Comparison of ENCODE assay signal across 23 cellular contexts in the genomic region with DNA sequence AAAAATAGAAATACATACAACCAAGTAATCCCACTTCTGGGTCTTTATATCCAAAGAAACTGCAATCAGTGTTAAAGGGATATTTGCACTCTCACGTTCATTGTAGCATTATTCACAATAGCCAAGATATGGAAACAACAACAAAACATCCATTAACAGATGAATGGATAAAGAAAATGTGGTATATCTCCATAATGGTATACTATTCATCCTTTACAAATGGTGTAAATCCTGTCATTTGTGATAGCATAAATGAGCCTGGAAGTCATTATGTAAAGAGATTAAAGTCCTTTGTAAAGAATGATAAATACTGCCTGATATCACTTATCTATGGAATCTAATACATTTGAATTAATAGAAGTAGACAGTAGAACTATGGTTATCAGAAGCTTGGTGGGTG.
DNase-seq lines count a peak whose midpoint lies in the region; ATAC-seq, FAIRE-seq and TF ChIP-seq lines count a peak whose summit lies in the region.
"Had no signal": no experiment of that assay in that cellular context is flagged by ENCODE, and none has a peak within 500 bp of the region (broad histone marks: within the 10 kb centered on the region; RNA-seq: fewer than 3 reads in every experiment).

No MANE protein-coding gene starts in this region.

- TF ChIP-seq POLR2A in GM12892 (IDR thresholded peaks at IDR 0.05; ENCODE audit: low read depth, low read length) (no peak), H1 (IDR thresholded peaks at IDR 0.05; ENCODE audit: control extremely low read depth in 1 of 2, low read depth in 2 of 2, low read length in 2 of 2) (no peak)

- H2BK12ac ChIP-seq in H1 (ENCODE audit: low read depth, low read length), result no peak overlapping the region

- FAIRE-seq in GM12892 (lab: Jason Lieb, UNC) (peak; percentile 21), H1 (lab: Jason Lieb, UNC) (no peak)
- FAIRE-seq: A204.1, D721Med, GM12878, H54 had no signal

- no peak overlapping the region for H2BK20ac ChIP-seq in H1 (ENCODE audit: low read length)

- no peaks in the 10 kb centered on the region for H3K23me2 ChIP-seq in H1 (ENCODE audit: low read depth, low read length)

- peaks cover 12% of the 10 kb centered on the region for H3K4me1 Mint-ChIP-seq in Caco-2 (ENCODE audit: low read depth, unreplicated experiment)

- H3K4me3 ChIP-seq in Caco-2 (ENCODE audit: low read depth, low read length), result no peak overlapping the region
- no peak overlapping the region for H3K4me3 ChIP-seq in HUES48 (ENCODE audit: low read depth, low read length)
- no peak overlapping the region for H3K4me3 ChIP-seq in H1 (ENCODE audit: extremely low read depth in 1 of 4, insufficient read depth in 2 of 4, low read depth in 3 of 4, low read length in 4 of 4)
- H3K4me3 ChIP-seq in lower lobe of right lung, result no peak overlapping the region
- H3K4me3 ChIP-seq: BLaER1, GM12878, GM23248 had no signal

- H4K5ac ChIP-seq in H1 (ENCODE audit: insufficient read length, low read depth, low read length), result peak overlapping the region; percentile 96

- H3K9me3 ChIP-seq in Caco-2, result no peaks in the 10 kb centered on the region
- H3K9me3 ChIP-seq in HUES48 (ENCODE audit: control insufficient read depth, insufficient read depth, low read length), result no peaks in the 10 kb centered on the region
- H3K9me3 ChIP-seq in H1 (ENCODE audit: insufficient read depth in 2 of 2, low read depth in 1 of 2, low read length in 1 of 2), result no peaks in the 10 kb centered on the region
- H3K9me3 ChIP-seq in lower lobe of right lung, result no peaks in the 10 kb centered on the region

- no peak overlapping the region for H2AFZ ChIP-seq in H1 (ENCODE audit: low read length)
- H2AFZ ChIP-seq: GM23248 had no signal

- CTCF ChIA-PET in Caco-2 (lab: Charles Lee) (no interaction called here), H1 (lab: Charles Lee; ENCODE audit: partially characterized antibody) (no interaction called here)

- peak overlapping the region; percentile 15 for H3K27ac Mint-ChIP-seq in Caco-2 (ENCODE audit: unreplicated experiment)
- H3K27ac Mint-ChIP-seq: B cell; CD4-positive, CD25-positive, alpha-beta regulatory T cell; CD8-positive, alpha-beta T cell had no signal

- H3K79me2 ChIP-seq in H1 (ENCODE audit: control insufficient read depth in 1 of 2, insufficient read depth in 2 of 2, low read length in 2 of 2), result peaks cover 0 to 20% of the 10 kb centered on the region in 2 experiments; a peak in 3 of 4 replicates

- H3K4me1 ChIP-seq in Caco-2 (no peaks in the 10 kb centered on the region), HUES48 (ENCODE audit: control insufficient read depth, insufficient read depth, low read length) (peaks cover 76% of the 10 kb centered on the region), H1 (replicated peaks in 1 of 4; ENCODE audit: control insufficient read depth in 3 of 4, insufficient read depth in 4 of 4, low read length in 3 of 4) (peaks cover 3 to 24% (median 10%) of the 10 kb centered on the region in 4 experiments), lower lobe of right lung (no peaks in the 10 kb centered on the region)

- H3K27me3 ChIP-seq in Caco-2 (replicated peaks; ENCODE audit: control insufficient read depth, insufficient read depth, low read length) (no peaks in the 10 kb centered on the region), HUES48 (ENCODE audit: control insufficient read depth, insufficient read depth, low read length) (no peaks in the 10 kb centered on the region), H1 (replicated peaks in 1 of 4; ENCODE audit: control insufficient read depth in 3 of 4, extremely low read depth in 1 of 4, insufficient read depth in 3 of 4, low read length in 3 of 4) (no peaks in the 10 kb centered on the region), lower lobe of right lung (ENCODE audit: low read depth) (no peaks in the 10 kb centered on the region)
- H3K27me3 ChIP-seq: BLaER1 had no signal

- H2BK5ac ChIP-seq in H1 (ENCODE audit: low read depth, low read length), result no peak overlapping the region

- no peaks in the 10 kb centered on the region for H3K27me3 Mint-ChIP-seq in Caco-2 (ENCODE audit: insufficient read depth, unreplicated experiment)
- H3K27me3 Mint-ChIP-seq: B cell; CD4-positive, CD25-positive, alpha-beta regulatory T cell had no signal

- no peak overlapping the region for H4K8ac ChIP-seq in H1 (ENCODE audit: extremely low read depth, insufficient read depth, low read length)

- peaks cover 51% of the 10 kb centered on the region for H3K36me3 Mint-ChIP-seq in Caco-2 (ENCODE audit: insufficient read depth, unreplicated experiment)

- POLR2A ChIA-PET in Caco-2 (lab: Charles Lee), result no interaction called here
- POLR2A ChIA-PET in H1 (lab: Charles Lee; ENCODE audit: partially characterized antibody), result no interaction called here

- H3K9me3 Mint-ChIP-seq in Caco-2 (ENCODE audit: unreplicated experiment), result no peaks in the 10 kb centered on the region
- H3K9me3 Mint-ChIP-seq: CD8-positive, alpha-beta T cell had no signal

- no peak overlapping the region for H3K4me3 Mint-ChIP-seq in Caco-2 (ENCODE audit: unreplicated experiment)
- H3K4me3 Mint-ChIP-seq: B cell; CD4-positive, CD25-positive, alpha-beta regulatory T cell; CD8-positive, alpha-beta T cell had no signal

- H3K79me1 ChIP-seq in H1 (ENCODE audit: low read depth, low read length), result no peaks in the 10 kb centered on the region; the same call in 1 of the 2 replicates

- no peak overlapping the region for H3K14ac ChIP-seq in H1 (ENCODE audit: insufficient read length)

- H2AK5ac ChIP-seq in H1 (ENCODE audit: low read depth, low read length), result no peak overlapping the region

- WGBS in H1 (ENCODE audit: extremely low coverage in 1 of 2, insufficient coverage in 1 of 2, insufficient read length in 1 of 2, insufficient replicate concordance in 2 of 2, low coverage in 1 of 2, low lambda C conversion rate in 2 of 2, missing lambda C conversion rate in 1 of 2), 2 experiments, result 8% methylated on average over 1 of the region's 1 CpG; no CpG with 5 or more reads in 1 of the 2 experiments

- no peaks in the 10 kb centered on the region for H4K20me1 ChIP-seq in H1 (replicated peaks in 1 of 2; ENCODE audit: control insufficient read depth in 1 of 2, insufficient read depth in 2 of 2, low read length in 2 of 2)
- H4K20me1 ChIP-seq: BLaER1 had no signal

- no peak overlapping the region for H2BK15ac ChIP-seq in H1 (ENCODE audit: low read length)

- H4K91ac ChIP-seq in H1 (replicated peaks; ENCODE audit: insufficient read length, low read length), result no peak overlapping the region

- H3K27ac ChIP-seq in HUES48 (ENCODE audit: low read depth, low read length), result peak overlapping the region; percentile 37
- no peak overlapping the region for H3K27ac ChIP-seq in H1 (ENCODE audit: low read depth, low read length)
- no peak overlapping the region for H3K27ac ChIP-seq in lower lobe of right lung
- H3K27ac ChIP-seq: BLaER1, C4-2B, GM23248 had no signal

- H3K56ac ChIP-seq in H1 (replicated peaks; ENCODE audit: insufficient read length, low read depth, low read length), result peak overlapping the region; percentile 32

- no TSS peak for BruUV-seq in Caco-2 (replicated peaks; lab: Mats Ljungman, UMichigan)

- intact Hi-C loops in Caco-2 (cut with micrococcal nuclease; ENCODE audit: unreplicated experiment) (no loop called here), lower lobe of right lung (cut with DNase I) (no loop called here)

- H3K18ac ChIP-seq in H1 (ENCODE audit: extremely low read depth, low read length), result no peak overlapping the region

- DNase-seq in Caco-2 (no peak), GM12892 (ENCODE audit: insufficient read length) (no peak), H1 (ENCODE audit: low read depth in 1 of 2, low spot score in 2 of 2) (no peak), lower lobe of right lung (no peak), ecto neural progenitor cell (ENCODE audit: low spot score) (no peak), GM13977 (ENCODE audit: low spot score) (no peak)
- DNase-seq: CD4-positive, CD25-positive, alpha-beta regulatory T cell; CD8-positive, alpha-beta T cell; DMS 273 treated with DMSO at 0.1 percent for 48 hours; DMS79; EL; GDM1; GM23248; HCEC 1CT had no signal

- no peak overlapping the region for H2BK120ac ChIP-seq in H1 (replicated peaks; ENCODE audit: low read depth, low read length)

- no peak overlapping the region for H3K4ac ChIP-seq in H1 (replicated peaks; ENCODE audit: insufficient read length, low read depth, low read length)

- H3K9ac ChIP-seq in HUES48 (ENCODE audit: low read depth, low read length) (no peak overlapping the region), H1 (replicated peaks in 1 of 4; ENCODE audit: extremely low read depth in 1 of 4, low read depth in 3 of 4, low read length in 3 of 4) (no peak overlapping the region)
- H3K9ac ChIP-seq: BLaER1, GM23248 had no signal

- in situ Hi-C loops in GM13977 (cut with MboI; ENCODE audit: low pct_unique_long_range_greater_than_20kb, low sequenced_read_pairs, unreplicated experiment), result no loop called here

- H3K4me2 ChIP-seq in H1 (ENCODE audit: insufficient read depth in 1 of 2, low read depth in 2 of 2, low read length in 2 of 2), result no peak overlapping the region; a peak in 1 of 4 replicates
- H3K4me2 ChIP-seq: BLaER1 had no signal

- TF ChIP-seq EP300 in H1 (IDR thresholded peaks at IDR 0.05; ENCODE audit: borderline replicate concordance in 1 of 2, low read depth in 2 of 2, low read length in 2 of 2), result no peak

- ATAC-seq in lower lobe of right lung (no peak), GM19397 (IDR thresholded peaks at IDR 0.05; ENCODE audit: unreplicated experiment) (no peak)
- ATAC-seq: CD8-positive, alpha-beta T cell; GM12878 had no signal

- no peak for TF ChIP-seq CTCF in Caco-2 (IDR thresholded peaks at IDR 0.05; ENCODE audit: insufficient read depth in 1 of 2, low read depth in 1 of 2, low read length in 1 of 2, severe bottlenecking in 1 of 2, unreplicated experiment in 1 of 2)
- TF ChIP-seq CTCF in H1 (IDR thresholded peaks at IDR 0.05; ENCODE audit: control extremely low read depth in 1 of 3, insufficient read depth in 1 of 3, low read depth in 1 of 3, low read length in 3 of 3), result no peak
- no peak for TF ChIP-seq CTCF in lower lobe of right lung (IDR thresholded peaks at IDR 0.05)
- TF ChIP-seq CTCF in GM13977 (IDR thresholded peaks at IDR 0.05; ENCODE audit: extremely low read depth, insufficient read depth, missing control alignments), result no peak

- H3K36me3 ChIP-seq in Caco-2 (ENCODE audit: control insufficient read depth, insufficient read depth, low read length) (no peaks in the 10 kb centered on the region), HUES48 (ENCODE audit: control insufficient read depth, insufficient read depth, low read length) (peaks cover 4% of the 10 kb centered on the region), H1 (ENCODE audit: control insufficient read depth in 2 of 4, insufficient read depth in 4 of 4, low read length in 3 of 4) (peaks cover 0 to 5% (median 2%) of the 10 kb centered on the region in 4 experiments; a peak in 2 of 8 replicates), lower lobe of right lung (no peaks in the 10 kb centered on the region)

- TF ChIP-seq RAD21 in H1 (IDR thresholded peaks at IDR 0.05 in 1 of 2, conservative IDR thresholded peaks at IDR 0.05 in 1 of 2; ENCODE audit: low read depth in 2 of 2, low read length in 2 of 2), result no peak

- no peak overlapping the region for H3K23ac ChIP-seq in H1 (ENCODE audit: insufficient read length)

TF ChIP-seq in H1, 55 proteins besides CTCF, POLR2A, EP300 and RAD21 (continues in another document):
- TF ChIP-seq SP4 (IDR thresholded peaks at IDR 0.05; ENCODE audit: low read length) (no peak), RNF2 (IDR thresholded peaks at IDR 0.05; ENCODE audit: borderline replicate concordance, low read depth, low read length, missing control alignments, poor library complexity, severe bottlenecking) (no peak)
